In genomic region chr3:30614943-30615342, GRCh38 we compare ENCODE assay signal across 14 cellular contexts. TPM values are rescaled to one million over a fixed set of nuclear protein-coding genes. Genes with fewer than 3 reads are reported as not detected.
DNase-seq lines count a peak whose midpoint lies in the region; ATAC-seq and TF ChIP-seq lines count a peak whose summit lies in the region.
"Had no signal": no experiment of that assay in that cellular context is flagged by ENCODE, and none has a peak within 500 bp of the region (broad histone marks: within the 10 kb centered on the region; RNA-seq: fewer than 3 reads in every experiment).

No MANE protein-coding gene starts in this region.

- H3K27me3 ChIP-seq in left ventricle myocardium inferior (ENCODE audit: low read depth) = no peaks in the 10 kb centered on the region
- no peaks in the 10 kb centered on the region for H3K27me3 ChIP-seq in transverse colon
- H3K27me3 ChIP-seq: stomach had no signal

- peaks cover 100% of the 10 kb centered on the region for H3K4me1 ChIP-seq in left ventricle myocardium inferior
- H3K4me1 ChIP-seq in transverse colon = peaks cover 0 to 97% (median 37%) of the 10 kb centered on the region in 4 donors

- in situ Hi-C loops in transverse colon (cut with MboI; ENCODE audit: low pct_ligation_motif_present in 1 of 4, low pct_unique_long_range_greater_than_20kb in 1 of 4, low sequenced_read_pairs in 3 of 4) = no loop called here

- intact Hi-C loops in left ventricle myocardium inferior (cut with micrococcal nuclease) (no loop called here), left ventricle myocardium superior (cut with micrococcal nuclease) (no loop called here), transverse colon (cut with DNase I; ENCODE audit: low total_unique reads) (loop anchor here (10.0 kb wide), 1 partner anchor 70 kb away; no protein-coding TSS in a partner anchor)

- H3K36me3 ChIP-seq in left ventricle myocardium inferior (no peaks in the 10 kb centered on the region), transverse colon (no peaks in the 10 kb centered on the region)
- H3K36me3 ChIP-seq: HAP-1, stomach had no signal

- no peak for TF ChIP-seq POLR2A in transverse colon (IDR thresholded peaks at IDR 0.05)

- no peak for ATAC-seq in left ventricle myocardium superior
- ATAC-seq in activated CD8-positive, alpha-beta T cell treated with anti-CD3 and anti-CD28 coated beads, Interleukin-2, amount 10 ng/mL, durations not matched to agents 7 days and 5 days = peak; percentile 7

- peaks cover 94% of the 10 kb centered on the region for H3K4me1 Mint-ChIP-seq in activated CD8-positive, alpha-beta T cell treated with anti-CD3 and anti-CD28 coated beads, Interleukin-2, amount 10 ng/mL, durations not matched to agents 7 days and 5 days (ENCODE audit: low read depth)

- TF ChIP-seq EP300 in transverse colon (IDR thresholded peaks at IDR 0.05; ENCODE audit: low read depth) = no peak

- peak overlapping the region; percentile 99 for H3K27ac ChIP-seq in left ventricle myocardium inferior (replicated peaks)
- H3K27ac ChIP-seq in transverse colon = peak overlapping the region in 3 of 4 donors; percentile 25 to 99 (median 32)

- TF ChIP-seq CTCF in left ventricle myocardium inferior (IDR thresholded peaks at IDR 0.05; ENCODE audit: borderline replicate concordance) = no peak
- no peak for TF ChIP-seq CTCF in transverse colon (IDR thresholded peaks at IDR 0.05)
- TF ChIP-seq CTCF in foreskin fibroblast (IDR thresholded peaks at IDR 0.05; ENCODE audit: low read depth, low read length) = no peak

- H3K4me3 ChIP-seq in left ventricle myocardium inferior (no peak overlapping the region), transverse colon (no peak overlapping the region), foreskin fibroblast (ENCODE audit: low read depth in 1 of 2, low read length in 2 of 2) (no peak overlapping the region)
- H3K4me3 ChIP-seq: HAP-1 had no signal

- no peaks in the 10 kb centered on the region for H3K27me3 Mint-ChIP-seq in activated CD8-positive, alpha-beta T cell treated with anti-CD3 and anti-CD28 coated beads, Interleukin-2, amount 10 ng/mL, durations not matched to agents 7 days and 5 days (ENCODE audit: low read depth)

- CTCF ChIA-PET in activated CD8-positive, alpha-beta T cell treated with anti-CD3 and anti-CD28 coated beads, Interleukin-2, amount 10 ng/mL, durations not matched to agents 7 days and 5 days (lab: Charles Lee) = interaction anchor here (0.7 to 11.3 kb wide), 12 partner anchors 9 to 573 kb away, joined by 3 to 91 read pairs (median 4); no protein-coding TSS in a partner anchor

- no peaks in the 10 kb centered on the region for H3K9me3 Mint-ChIP-seq in activated CD8-positive, alpha-beta T cell treated with anti-CD3 and anti-CD28 coated beads, Interleukin-2, amount 10 ng/mL, durations not matched to agents 7 days and 5 days (ENCODE audit: insufficient read depth)
- H3K9me3 Mint-ChIP-seq: CD14-positive monocyte had no signal

- H3K27ac Mint-ChIP-seq in activated CD8-positive, alpha-beta T cell treated with anti-CD3 and anti-CD28 coated beads, Interleukin-2, amount 10 ng/mL, durations not matched to agents 7 days and 5 days = peak overlapping the region; percentile 46

- H3K4me3 Mint-ChIP-seq in activated CD8-positive, alpha-beta T cell treated with anti-CD3 and anti-CD28 coated beads, Interleukin-2, amount 10 ng/mL, durations not matched to agents 7 days and 5 days = peak overlapping the region; percentile 36
- H3K4me3 Mint-ChIP-seq: CD14-positive monocyte had no signal

- peaks cover 58% of the 10 kb centered on the region for H3K36me3 Mint-ChIP-seq in activated CD8-positive, alpha-beta T cell treated with anti-CD3 and anti-CD28 coated beads, Interleukin-2, amount 10 ng/mL, durations not matched to agents 7 days and 5 days (ENCODE audit: low read depth)

- POLR2A ChIA-PET in activated CD8-positive, alpha-beta T cell treated with anti-CD3 and anti-CD28 coated beads, Interleukin-2, amount 10 ng/mL, durations not matched to agents 7 days and 5 days (lab: Charles Lee) = interaction anchor here (1.1 to 3.9 kb wide), 4 partner anchors 8 to 44 kb away, joined by 3 to 34 read pairs (median 12); partner anchors contain the start of gene TGFBR2

- DNase-seq in left ventricle myocardium inferior (no peak), left ventricle myocardium superior (no peak), kidney tubule cell (ENCODE audit: low spot score) (peak; percentile 71), transverse colon (no peak), DMS153 treated with DMSO at 0.1 percent for 48 hours (lab: John Stamatoyannopoulos, UW; ENCODE audit: unreplicated experiment) (no peak), foreskin fibroblast (no peak), NCI-H1436 (lab: John Stamatoyannopoulos, UW) (no peak)
- DNase-seq in activated CD8-positive, alpha-beta T cell treated with anti-CD3 and anti-CD28 coated beads, Interleukin-2, amount 10 ng/mL, durations not matched to agents 7 days and 5 days = no peak
- DNase-seq: NCI-H1048; RPMI8226; stimulated activated CD4-positive, alpha-beta T cell treated with anti-CD3 and anti-CD28 coated beads, Interleukin-4, amount 100 ng/mL, for 24 hours; stomach had no signal

- no peaks in the 10 kb centered on the region for H3K9me3 ChIP-seq in left ventricle myocardium inferior (replicated peaks)
- no peaks in the 10 kb centered on the region for H3K9me3 ChIP-seq in transverse colon
- H3K9me3 ChIP-seq: HAP-1, stomach had no signal

- WGBS in transverse colon (ENCODE audit: low coverage in 1 of 2), 2 donors = 42 to 59% methylated on average over 1 of the region's 1 CpG

RNA-seq across cellular contexts. Expression of gene TGFBR2, which starts 8.5 kb away (rescaled TPM):
- 144 TPM for total RNA-seq in left ventricle myocardium inferior
- total RNA-seq in left ventricle myocardium superior = 175 TPM
- total RNA-seq in activated CD8-positive, alpha-beta T cell treated with anti-CD3 and anti-CD28 coated beads, Interleukin-2, amount 10 ng/mL, durations not matched to agents 7 days and 5 days = 10 to 100 TPM; 62.7 to 64.5 TPM
- total RNA-seq in transverse colon = 100 to 1,000 TPM in 2 of 4 donors, 10 to 100 TPM in 2; 63.2 to 179 (median 98.5) TPM
